ENCODE assay signal across 15 cellular contexts in the genomic region with DNA sequence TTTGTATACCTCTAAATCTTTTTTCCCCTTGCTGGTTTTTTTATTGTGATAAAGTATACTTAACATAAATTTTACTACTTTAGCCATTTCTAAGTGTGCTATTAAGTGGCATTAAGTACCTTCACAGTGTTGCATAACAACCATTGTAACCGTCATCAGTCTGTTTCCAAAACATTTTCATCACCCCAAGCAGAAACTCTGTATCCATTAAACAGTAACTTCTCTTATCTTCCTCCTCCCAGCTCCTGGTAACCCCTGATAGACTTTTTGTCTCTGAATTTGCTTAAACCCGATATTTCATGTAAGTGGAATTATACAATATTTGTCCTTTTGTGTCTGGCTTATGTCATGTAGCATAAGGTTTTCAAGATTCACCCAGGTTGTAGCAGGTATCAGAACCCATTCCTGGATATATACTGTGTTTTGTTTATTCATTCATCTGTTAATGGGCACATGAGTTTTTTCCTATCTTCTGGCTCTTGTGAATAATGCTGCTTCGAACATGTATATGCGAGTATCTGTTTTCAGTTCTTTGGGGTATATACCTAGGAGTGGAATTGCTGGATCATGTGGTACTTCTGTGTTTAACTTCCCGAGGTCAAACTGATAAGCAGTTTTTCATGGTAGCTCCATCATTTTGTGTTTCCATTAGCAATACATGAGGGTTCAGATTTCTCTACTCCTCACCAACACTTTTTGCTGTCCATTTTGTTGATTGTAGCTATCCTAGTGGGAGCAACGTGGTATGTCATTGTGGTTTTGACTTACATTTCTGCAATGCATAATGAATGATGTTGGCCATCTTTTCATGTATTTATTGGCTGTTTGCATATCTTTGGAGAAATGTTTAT.
DNase-seq lines count a peak whose midpoint lies in the region; ATAC-seq and TF ChIP-seq lines count a peak whose summit lies in the region.
"Had no signal": no experiment of that assay in that cellular context is flagged by ENCODE, and none has a peak within 500 bp of the region (broad histone marks: within the 10 kb centered on the region; RNA-seq: fewer than 3 reads in every experiment).

No MANE protein-coding gene starts in this region.

- H3K4me1 ChIP-seq in osteoblast (ENCODE audit: insufficient read depth, low read length) (peaks cover 23% of the 10 kb centered on the region), Peyer's patch (peaks cover 0 to under 1% (median 0%) of the 10 kb centered on the region in 4 donors), A673 (ENCODE audit: insufficient read depth, low read length, poor library complexity, severe bottlenecking) (peaks cover 38% of the 10 kb centered on the region)

- peak overlapping the region; percentile 73 for H3K27ac ChIP-seq in osteoblast (ENCODE audit: low read depth, low read length)
- no peak overlapping the region for H3K27ac ChIP-seq in Peyer's patch
- no peak overlapping the region for H3K27ac ChIP-seq in dorsolateral prefrontal cortex
- no peak overlapping the region for H3K27ac ChIP-seq in A673 (ENCODE audit: low read depth, low read length, poor library complexity, severe bottlenecking)
- H3K27ac ChIP-seq: hepatocyte, psoas muscle had no signal

- peak overlapping the region; percentile 4 to 55 for H3K27ac Mint-ChIP-seq in effector memory CD8-positive, alpha-beta T cell
- H3K27ac Mint-ChIP-seq: activated CD4-positive, alpha-beta T cell treated with anti-CD3 and anti-CD28 coated beads, Interleukin-2, amount 10 ng/mL, durations not matched to agents 7 days and 5 days; activated T-cell treated with anti-CD3 and anti-CD28 coated beads, Interleukin-2, amount 50 U/mL, for 24 hours had no signal

- peaks cover 56% of the 10 kb centered on the region for H4K20me1 ChIP-seq in osteoblast (ENCODE audit: insufficient read depth, low read length)

- peaks cover 36 to 52% of the 10 kb centered on the region in 2 donors for H3K4me1 Mint-ChIP-seq in effector memory CD8-positive, alpha-beta T cell (ENCODE audit: low read depth in 2 of 2)

- no peak for ATAC-seq in effector memory CD8-positive, alpha-beta T cell (replicated peaks)
- ATAC-seq: psoas muscle had no signal

- H3K36me3 ChIP-seq in osteoblast (ENCODE audit: insufficient read depth, low read length) (no peaks in the 10 kb centered on the region), Peyer's patch (no peaks in the 10 kb centered on the region), A673 (ENCODE audit: insufficient read depth, low read length, poor library complexity, severe bottlenecking) (no peaks in the 10 kb centered on the region)

- H3K27me3 ChIP-seq in osteoblast (ENCODE audit: insufficient read depth, low read length) (no peaks in the 10 kb centered on the region), Peyer's patch (no peaks in the 10 kb centered on the region), dorsolateral prefrontal cortex (no peaks in the 10 kb centered on the region), A673 (replicated peaks; ENCODE audit: insufficient read depth, low read depth, low read length, poor library complexity) (no peaks in the 10 kb centered on the region)
- H3K27me3 ChIP-seq: hepatocyte had no signal

- H3K27me3 Mint-ChIP-seq in effector memory CD8-positive, alpha-beta T cell = no peaks in the 10 kb centered on the region
- H3K27me3 Mint-ChIP-seq: activated CD4-positive, alpha-beta T cell treated with anti-CD3 and anti-CD28 coated beads, Interleukin-2, amount 10 ng/mL, durations not matched to agents 7 days and 5 days; activated T-cell treated with anti-CD3 and anti-CD28 coated beads, Interleukin-2, amount 50 U/mL, for 24 hours had no signal

- H3K36me3 Mint-ChIP-seq in effector memory CD8-positive, alpha-beta T cell (ENCODE audit: insufficient read depth) = peaks cover 17% of the 10 kb centered on the region

- no peak overlapping the region for H3K4me3 ChIP-seq in osteoblast (ENCODE audit: insufficient read depth, low read length)
- H3K4me3 ChIP-seq in Peyer's patch = no peak overlapping the region
- H3K4me3 ChIP-seq in dorsolateral prefrontal cortex = no peak overlapping the region
- H3K4me3 ChIP-seq in A673 (ENCODE audit: low read depth, low read length, poor library complexity, severe bottlenecking) = no peak overlapping the region
- H3K4me3 ChIP-seq: hepatocyte, psoas muscle had no signal

- peaks cover 85% of the 10 kb centered on the region for H3K79me2 ChIP-seq in osteoblast (ENCODE audit: insufficient read depth, low read length)

- H3K4me2 ChIP-seq in osteoblast (ENCODE audit: insufficient read depth, low read length) = peak overlapping the region; percentile 10
- H3K4me2 ChIP-seq: hepatocyte had no signal

- POLR2A ChIA-PET in A673 (lab: Charles Lee; ENCODE audit: low non-redundant PET) = no interaction called here

- H3K9me3 ChIP-seq in osteoblast (ENCODE audit: low read depth, low read length) (no peaks in the 10 kb centered on the region), Peyer's patch (no peaks in the 10 kb centered on the region), A673 (ENCODE audit: low read depth, low read length, poor library complexity, severe bottlenecking) (no peaks in the 10 kb centered on the region)
- H3K9me3 ChIP-seq: psoas muscle had no signal

- no TSS peak for BruUV-seq in A673 (replicated peaks; lab: Mats Ljungman, UMichigan)

- TF ChIP-seq CTCF in osteoblast (IDR thresholded peaks at IDR 0.05; ENCODE audit: extremely low read depth, low read depth, low read length) (no peak), Peyer's patch (IDR thresholded peaks at IDR 0.05) (no peak), dorsolateral prefrontal cortex (IDR thresholded peaks at IDR 0.05 in 54 of 56, conservative IDR thresholded peaks at IDR 0.05 in 2 of 56; ENCODE audit: low read depth in 1 of 56, partially characterized antibody in 56 of 56) (no peak), A673 (conservative IDR thresholded peaks at IDR 0.05; ENCODE audit: low read depth, low read length) (no peak)

- intact Hi-C loops in dorsolateral prefrontal cortex (cut with DNase I) = no loop called here
- intact Hi-C loops in A673 (cut with micrococcal nuclease; ENCODE audit: unreplicated experiment) = no loop called here

- CTCF ChIA-PET in A673 (lab: Charles Lee) = no interaction called here

- no peak overlapping the region for H3K4me3 Mint-ChIP-seq in effector memory CD8-positive, alpha-beta T cell
- H3K4me3 Mint-ChIP-seq: activated CD4-positive, alpha-beta T cell treated with anti-CD3 and anti-CD28 coated beads, Interleukin-2, amount 10 ng/mL, durations not matched to agents 7 days and 5 days; activated T-cell treated with anti-CD3 and anti-CD28 coated beads, Interleukin-2, amount 50 U/mL, for 24 hours had no signal

- no peak overlapping the region for H2AFZ ChIP-seq in osteoblast (ENCODE audit: low read length)
- H2AFZ ChIP-seq: hepatocyte had no signal

- no peaks in the 10 kb centered on the region for H3K9me3 Mint-ChIP-seq in effector memory CD8-positive, alpha-beta T cell
- H3K9me3 Mint-ChIP-seq: activated CD4-positive, alpha-beta T cell treated with anti-CD3 and anti-CD28 coated beads, Interleukin-2, amount 10 ng/mL, durations not matched to agents 7 days and 5 days; activated T-cell treated with anti-CD3 and anti-CD28 coated beads, Interleukin-2, amount 50 U/mL, for 24 hours had no signal

- TF ChIP-seq POLR2A in Peyer's patch (IDR thresholded peaks at IDR 0.05) = no peak

- DNase-seq in ELR (ENCODE audit: low read depth) (peak; percentile 69), M059J (ENCODE audit: low read depth) (peak; percentile 52), osteoblast (ENCODE audit: insufficient read length, low spot score, missing footprints) (peak; percentile 92), Peyer's patch (no peak), dorsolateral prefrontal cortex (no peak), A673 (ENCODE audit: low spot score) (no peak)
- no peak for DNase-seq in effector memory CD8-positive, alpha-beta T cell
- DNase-seq: activated CD4-positive, alpha-beta T cell treated with anti-CD3 and anti-CD28 coated beads, Interleukin-2, amount 10 ng/mL, durations not matched to agents 7 days and 5 days; activated T-cell treated with anti-CD3 and anti-CD28 coated beads, Interleukin-2, amount 50 U/mL, for 24 hours; NCI-H1092; NCI-H2171; psoas muscle; SHP77; stimulated activated CD4-positive, alpha-beta T cell treated with anti-CD3 and anti-CD28 coated beads, Interleukin-15, amount 100 ng/mL, for 24 hours had no signal

Comparison
In these comparisons a context has a peak if more than half of its experiments do, and no peak if none do; other contexts are left out.
1. DNase-seq: peak in ELR (single experiment), M059J (single experiment) and osteoblast (single experiment); none in effector memory CD8-positive, alpha-beta T cell (0 of 3), Peyer's patch (0 of 3), dorsolateral prefrontal cortex (0 of 10) and A673 (single experiment).